ENCODE assay signal across 8 cellular contexts in the genomic region with DNA sequence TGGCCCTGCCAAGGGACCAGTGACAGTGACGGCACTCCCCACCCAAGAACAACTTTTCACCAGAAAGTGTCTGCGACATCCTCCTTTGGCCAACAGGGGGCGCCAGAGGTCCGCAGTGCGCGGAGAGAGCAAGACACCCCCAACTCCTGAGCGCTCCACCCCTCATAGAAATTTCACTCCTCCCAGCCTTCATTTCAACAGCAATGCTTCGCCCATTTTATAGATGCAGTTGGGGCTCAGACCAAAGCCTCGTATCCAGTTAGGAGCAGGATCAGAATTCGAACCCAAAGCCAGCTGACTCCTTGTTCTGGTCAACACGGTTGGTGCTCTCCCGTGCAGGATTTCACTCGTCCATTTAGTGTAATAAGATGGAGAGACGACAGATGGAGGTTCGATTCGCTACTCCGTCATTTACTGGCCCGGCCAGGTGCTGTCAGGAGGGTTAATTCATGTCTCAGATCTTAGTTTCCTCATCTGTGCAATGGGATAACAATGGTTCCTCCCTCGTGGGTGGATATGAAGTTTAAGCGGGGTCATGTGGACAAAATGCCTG. TPM values are rescaled to one million over a fixed set of nuclear protein-coding genes. Genes with fewer than 3 reads are reported as not detected.
A peak's percentile ranks its signal among the peaks of the same experiment; 100 is the strongest.
DNase-seq lines count a peak whose midpoint lies in the region; ATAC-seq and TF ChIP-seq lines count a peak whose summit lies in the region.

No MANE protein-coding gene starts in this region.

- H2AFZ ChIP-seq in Loucy (ENCODE audit: low read length): peak overlapping the region; percentile 78

- TF ChIP-seq EP300 in gastroesophageal sphincter (IDR thresholded peaks at IDR 0.05) (no peak), ovary (IDR thresholded peaks at IDR 0.05) (no peak)

- H3K9ac ChIP-seq in Loucy (ENCODE audit: low read depth, low read length, poor library complexity, severe bottlenecking): no peak overlapping the region

- H4K20me1 ChIP-seq in Loucy (ENCODE audit: insufficient read depth, low read length, poor library complexity, severe bottlenecking): peaks cover 6% of the 10 kb centered on the region

- no peak for TF ChIP-seq POLR2A in gastroesophageal sphincter (IDR thresholded peaks at IDR 0.05)
- no peak for TF ChIP-seq POLR2A in ovary (IDR thresholded peaks at IDR 0.05)
- TF ChIP-seq POLR2A in testis (IDR thresholded peaks at IDR 0.05): no peak

- peak overlapping the region; percentile 66 for H3K4me2 ChIP-seq in Loucy (ENCODE audit: low read depth, low read length, poor library complexity, severe bottlenecking)

- peaks cover 13% of the 10 kb centered on the region; the same call in 1 of the 2 replicates for H3K79me2 ChIP-seq in Loucy (ENCODE audit: insufficient read depth, low read length)

- ATAC-seq in gastroesophageal sphincter (peak; percentile 34), HG03342 (IDR thresholded peaks at IDR 0.05; ENCODE audit: unreplicated experiment) (no peak)

- 21 to 40% methylated on average over 9 to 18 of the region's 20 CpGs for WGBS in gastroesophageal sphincter (ENCODE audit: low coverage in 1 of 2), 2 donors
- 13 to 18% (median 18%) methylated on average over 20 of the region's 20 CpGs for WGBS in ovary, 3 donors
- WGBS in testis, 2 donors: 8 to 12% methylated on average over 20 of the region's 20 CpGs

- H3K9me2 ChIP-seq in Loucy (replicated peaks; ENCODE audit: low read depth, low read length): no peaks in the 10 kb centered on the region

- H3K4me1 ChIP-seq in Loucy (ENCODE audit: insufficient read depth, low read length, poor library complexity, severe bottlenecking) (peaks cover 22% of the 10 kb centered on the region), SJCRH30 (no peaks in the 10 kb centered on the region), gastroesophageal sphincter (peaks cover 0 to 42% (median 0%) of the 10 kb centered on the region in 3 donors), ovary (ENCODE audit: insufficient read depth) (no peaks in the 10 kb centered on the region), testis (peaks cover 26% of the 10 kb centered on the region)

- H3K27me3 ChIP-seq in Loucy (ENCODE audit: insufficient read depth, low read length, poor library complexity, severe bottlenecking) (no peaks in the 10 kb centered on the region), SJCRH30 (peaks cover 10% of the 10 kb centered on the region), gastroesophageal sphincter (no peaks in the 10 kb centered on the region), ovary (no peaks in the 10 kb centered on the region), testis (no peaks in the 10 kb centered on the region)

- H3K9me3 ChIP-seq in Loucy (ENCODE audit: insufficient read depth, low read depth, low read length) (no peaks in the 10 kb centered on the region), SJCRH30 (replicated peaks) (no peaks in the 10 kb centered on the region), gastroesophageal sphincter (no peaks in the 10 kb centered on the region), ovary (no peaks in the 10 kb centered on the region), testis (no peaks in the 10 kb centered on the region)

- H3K4me3 ChIP-seq in Loucy (ENCODE audit: low read length, poor library complexity, severe bottlenecking) (peak overlapping the region; percentile 68), SJCRH30 (no peak overlapping the region), gastroesophageal sphincter (no peak overlapping the region), ovary (no peak overlapping the region), testis (peak overlapping the region in 1 of 2 donors; percentile 47)

- peaks cover 11% of the 10 kb centered on the region; the same call in 1 of the 2 replicates for H3K36me3 ChIP-seq in Loucy (ENCODE audit: insufficient read depth, low read length)
- peaks cover 8% of the 10 kb centered on the region; the same call in 1 of the 2 replicates for H3K36me3 ChIP-seq in SJCRH30
- peaks cover 0 to 16% of the 10 kb centered on the region in 2 donors for H3K36me3 ChIP-seq in gastroesophageal sphincter
- H3K36me3 ChIP-seq in ovary: no peaks in the 10 kb centered on the region
- H3K36me3 ChIP-seq in testis (ENCODE audit: low read depth, missing control alignments): no peaks in the 10 kb centered on the region

- H3F3A ChIP-seq in Loucy (ENCODE audit: low read depth): no peaks in the 10 kb centered on the region

- peak; percentile 39 for DNase-seq in DMS79 treated with DMSO at 0.1 percent for 48 hours (lab: John Stamatoyannopoulos, UW)
- DNase-seq in SJCRH30: peak; percentile 63 to 80
- peak; percentile 79 for DNase-seq in activated gamma-delta T cell treated with Interleukin-2 at 50 U/mL for 16 hours
- DNase-seq in ovary: peak; percentile 47 to 81 (median 74)
- peak; percentile 80 for DNase-seq in testis

- H3K27ac ChIP-seq in SJCRH30 (no peak overlapping the region), gastroesophageal sphincter (no peak overlapping the region), ovary (no peak overlapping the region), testis (no peak overlapping the region)

- intact Hi-C loops in ovary (cut with DNase I) (loop anchor here in 3 of 4 donors (10.0 kb wide), 3 partner anchors 131 to 511 kb away; a partner anchor contains a TSS), testis (cut with DNase I; ENCODE audit: low total_unique reads) (loop anchor here (5.0 kb wide), 1 partner anchor 64 kb away; no protein-coding TSS in a partner anchor)

- TF ChIP-seq CTCF in Loucy (conservative IDR thresholded peaks at IDR 0.05; ENCODE audit: low read length) (peak; percentile 96), gastroesophageal sphincter (IDR thresholded peaks at IDR 0.05) (peak; percentile 84 to 91 (median 88)), ovary (IDR thresholded peaks at IDR 0.05) (peak; percentile 62 to 77 (median 64)), testis (IDR thresholded peaks at IDR 0.05) (peak; percentile 89 to 94 (median 90))

RNA-seq across cellular contexts. Expression of a gene that starts 2.4 kb away (rescaled TPM):
- 40.4 and 41.6 TPM in 2 replicates for total RNA-seq in SJCRH30 (2014; rRNA removed; shearing (Covaris generic))
- total RNA-seq in gastroesophageal sphincter (10 to 100 TPM; 18.2 to 42.0 (median 27.6) TPM), ovary (10 to 100 TPM; 13.6 to 29.5 (median 22.5) TPM), testis (10 to 100 TPM; 36.7 to 37.8 TPM)
- polyA plus RNA-seq in ovary (10 to 100 TPM; 25.7 to 39.4 TPM), testis (ENCODE audit: insufficient read depth, low read depth, low replicate concordance) (28.1 TPM)

RNA-seq across cellular contexts. Expression of a gene that starts 49.4 kb away (rescaled TPM):
- total RNA-seq in SJCRH30 (2014; rRNA removed; shearing (Covaris generic)): 43.9 and 48.5 TPM in 2 replicates
- total RNA-seq in gastroesophageal sphincter: 100 to 1,000 TPM; 134 to 273 (median 161) TPM
- total RNA-seq in ovary: 100 to 1,000 TPM in 5 of 7 donors, 10 to 100 TPM in 2; 59.7 to 190 (median 136) TPM
- polyA plus RNA-seq in ovary: 100 to 1,000 TPM in 1 of 2 donors, 10 to 100 TPM in 1; 91.3 to 184 TPM
- total RNA-seq in testis: 100 to 1,000 TPM; 307 to 370 TPM
- 340 TPM for polyA plus RNA-seq in testis (ENCODE audit: insufficient read depth, low read depth, low replicate concordance)

RNA-seq across cellular contexts. Expression of a gene that starts 54.6 kb away (rescaled TPM):
- total RNA-seq in SJCRH30 (2014; rRNA removed; shearing (Covaris generic)): 30.3 and 34.2 TPM in 2 replicates
- total RNA-seq in gastroesophageal sphincter (10 to 100 TPM; 19.3 to 27.6 (median 22.6) TPM), ovary (10 to 100 TPM; 20.7 to 34.0 (median 22.1) TPM), testis (10 to 100 TPM; 31.3 to 37.4 TPM)
- polyA plus RNA-seq in ovary (10 to 100 TPM; 24.9 to 32.7 TPM), testis (ENCODE audit: insufficient read depth, low read depth, low replicate concordance) (51.0 TPM)

RNA-seq across cellular contexts. Expression of a gene that starts 56.9 kb away (rescaled TPM):
- 1.7 and 2.7 TPM in 2 replicates for total RNA-seq in SJCRH30 (2014; rRNA removed; shearing (Covaris generic))
- total RNA-seq in gastroesophageal sphincter (1 to 10 TPM in 3 of 4 donors, under 1 TPM in 1; 0.81 to 3.0 (median 1.2) TPM), ovary (1 to 10 TPM in 2 of 7 donors, under 1 TPM in 4, not detected in 1; 0.33 to 1.5 (median 0.79) TPM), testis (1 to 10 TPM; 2.4 to 3.9 TPM)
- polyA plus RNA-seq in ovary (1 to 10 TPM in 1 of 2 donors, under 1 TPM in 1; 0.74 to 2.6 TPM), testis (ENCODE audit: insufficient read depth, low read depth, low replicate concordance) (1.8 TPM)
